ENCODE assay signal across 19 cellular contexts in genomic region chr4:146957252-146957651, GRCh38. TPM values are rescaled to one million over a fixed set of nuclear protein-coding genes. Genes with fewer than 3 reads are reported as not detected.
DNase-seq lines count a peak whose midpoint lies in the region; ATAC-seq and TF ChIP-seq lines count a peak whose summit lies in the region.
"Had no signal": no experiment of that assay in that cellular context is flagged by ENCODE, and none has a peak within 500 bp of the region (broad histone marks: within the 10 kb centered on the region; RNA-seq: fewer than 3 reads in every experiment).

No MANE protein-coding gene starts in this region.

- TF ChIP-seq CTCF in upper lobe of left lung (IDR thresholded peaks at IDR 0.05) = no peak

- TF ChIP-seq EP300 in upper lobe of left lung (IDR thresholded peaks at IDR 0.05) = no peak

- no peak overlapping the region for H3K4me3 ChIP-seq in upper lobe of left lung
- H3K4me3 ChIP-seq: body of pancreas, tibial artery had no signal

- no peaks in the 10 kb centered on the region for H3K9me3 Mint-ChIP-seq in activated T-cell treated with anti-CD3 and anti-CD28 coated beads, Interleukin-2, amount 50 U/mL, for 72 hours
- H3K9me3 Mint-ChIP-seq: natural killer cell treated with Interleukin-12 subunit alpha and Interleukin-12 subunit beta and Interleukin-15 and Interleukin-18, amount 100 ng/mL, for 72 hours had no signal

- peaks cover 17% of the 10 kb centered on the region for H3K27me3 Mint-ChIP-seq in activated T-cell treated with anti-CD3 and anti-CD28 coated beads, Interleukin-2, amount 50 U/mL, for 72 hours (ENCODE audit: low read depth)

- no peak overlapping the region for H3K27ac ChIP-seq in upper lobe of left lung
- H3K27ac ChIP-seq: body of pancreas, HL-60, tibial artery, WERI-Rb-1 had no signal

- H3K36me3 ChIP-seq in upper lobe of left lung = no peaks in the 10 kb centered on the region
- H3K36me3 ChIP-seq: tibial artery, WERI-Rb-1 had no signal

- no peaks in the 10 kb centered on the region for H3K36me3 Mint-ChIP-seq in activated T-cell treated with anti-CD3 and anti-CD28 coated beads, Interleukin-2, amount 50 U/mL, for 72 hours (ENCODE audit: insufficient read depth in 2 of 2)
- H3K36me3 Mint-ChIP-seq: natural killer cell treated with Interleukin-12 subunit alpha and Interleukin-12 subunit beta and Interleukin-15 and Interleukin-18, amount 100 ng/mL, for 72 hours had no signal

- DNase-seq in A172 (ENCODE audit: low spot score) (peak; percentile 66), GOT3 (lab: John Stamatoyannopoulos, UW) (peak; percentile 29), T1000 (lab: John Stamatoyannopoulos, UW) (peak; percentile 65), fibroblast of the conjunctiva (ENCODE audit: low read depth) (peak; percentile 9), upper lobe of left lung (no peak), mucosa of gallbladder (ENCODE audit: low spot score) (no peak)
- no peak for DNase-seq in activated T-cell treated with anti-CD3 and anti-CD28 coated beads, Interleukin-2, amount 50 U/mL, for 72 hours
- DNase-seq: activated T-cell treated with anti-CD3 and anti-CD28 coated beads for 4 hours, AML-193, body of pancreas, NCI-H1092 treated with DMSO at 0.1 percent for 48 hours, tibial artery, WERI-Rb-1 had no signal

- H3K9me3 ChIP-seq in upper lobe of left lung = no peaks in the 10 kb centered on the region
- H3K9me3 ChIP-seq: body of pancreas, tibial artery had no signal

- no peak for ATAC-seq in upper lobe of left lung (ENCODE audit: low FRiP score in 2 of 2)
- no peak for ATAC-seq in activated T-cell treated with anti-CD3 and anti-CD28 coated beads, Interleukin-2, amount 50 U/mL, for 72 hours (replicated peaks in 1 of 2)
- ATAC-seq in GM18520 (IDR thresholded peaks at IDR 0.05; ENCODE audit: unreplicated experiment) = no peak
- ATAC-seq: body of pancreas; left lobe of liver; natural killer cell treated with Interleukin-12 subunit alpha and Interleukin-12 subunit beta and Interleukin-15 and Interleukin-18, amount 100 ng/mL, for 72 hours; Right ventricle myocardium inferior had no signal

- 62 to 80% methylated on average over 4 of the region's 4 CpGs for WGBS in upper lobe of left lung, 2 donors

- H3K4me3 Mint-ChIP-seq in activated T-cell treated with anti-CD3 and anti-CD28 coated beads, Interleukin-2, amount 50 U/mL, for 72 hours = no peak overlapping the region
- H3K4me3 Mint-ChIP-seq: natural killer cell treated with Interleukin-12 subunit alpha and Interleukin-12 subunit beta and Interleukin-15 and Interleukin-18, amount 100 ng/mL, for 72 hours had no signal

- no peaks in the 10 kb centered on the region for H3K4me1 Mint-ChIP-seq in activated T-cell treated with anti-CD3 and anti-CD28 coated beads, Interleukin-2, amount 50 U/mL, for 72 hours (ENCODE audit: low read depth)

- H3K27ac Mint-ChIP-seq in activated T-cell treated with anti-CD3 and anti-CD28 coated beads, Interleukin-2, amount 50 U/mL, for 72 hours = no peak overlapping the region
- H3K27ac Mint-ChIP-seq: natural killer cell treated with Interleukin-12 subunit alpha and Interleukin-12 subunit beta and Interleukin-15 and Interleukin-18, amount 100 ng/mL, for 72 hours had no signal

- H3K27me3 ChIP-seq in upper lobe of left lung = no peaks in the 10 kb centered on the region
- H3K27me3 ChIP-seq: body of pancreas had no signal

- no peaks in the 10 kb centered on the region for H3K4me1 ChIP-seq in upper lobe of left lung
- H3K4me1 ChIP-seq: body of pancreas, tibial artery had no signal

- no peak for TF ChIP-seq POLR2A in upper lobe of left lung (IDR thresholded peaks at IDR 0.05)

RNA-seq across cellular contexts. Expression of gene TTC29, which starts 11.6 kb away (rescaled TPM):
- total RNA-seq in A172 (2014; rRNA removed; shearing (Covaris generic)) = not detected in 2 replicates
- total RNA-seq in upper lobe of left lung (10 to 100 TPM in 1 of 6 donors, 1 to 10 TPM in 4, under 1 TPM in 1; 0.11 to 12.8 (median 2.2) TPM), mucosa of gallbladder (not detected)
- total RNA-seq in activated T-cell treated with anti-CD3 and anti-CD28 coated beads, Interleukin-2, amount 50 U/mL, for 72 hours = not detected
- total RNA-seq: body of pancreas; left lobe of liver; natural killer cell treated with Interleukin-12 subunit alpha and Interleukin-12 subunit beta and Interleukin-15 and Interleukin-18, amount 100 ng/mL, for 72 hours; NCI-H460; Right ventricle myocardium inferior had no signal

Comparison
In these comparisons a context has a peak if more than half of its experiments do, and no peak if none do; other contexts are left out.
1. DNase-seq: peak in A172 (single experiment), GOT3 (single experiment), T1000 (single experiment) and fibroblast of the conjunctiva (single experiment); none in upper lobe of left lung (0 of 2), activated T-cell treated with anti-CD3 and anti-CD28 coated beads, Interleukin-2, amount 50 U/mL, for 72 hours (0 of 2) and mucosa of gallbladder (single experiment).